10 cellular contexts compared by ENCODE assay signal in genomic region chr2:238425505-238425978, GRCh38. TPM values are rescaled to one million over a fixed set of nuclear protein-coding genes. Genes with fewer than 3 reads are reported as not detected.
DNase-seq lines count a peak whose midpoint lies in the region; ATAC-seq and TF ChIP-seq lines count a peak whose summit lies in the region.
"Had no signal": no experiment of that assay in that cellular context is flagged by ENCODE, and none has a peak within 500 bp of the region (broad histone marks: within the 10 kb centered on the region; RNA-seq: fewer than 3 reads in every experiment).

No MANE protein-coding gene starts in this region.

- peaks cover 34% of the 10 kb centered on the region for H3K79me2 ChIP-seq in PC-9 (ENCODE audit: low read depth)
- H3K79me2 ChIP-seq in fibroblast of lung (ENCODE audit: control insufficient read depth, insufficient read depth, low read length): peaks cover 32% of the 10 kb centered on the region

- H3K4me1 Mint-ChIP-seq in activated CD4-positive, alpha-beta T cell treated with anti-CD3 and anti-CD28 coated beads for 36 hours: peaks cover 26% of the 10 kb centered on the region
- H3K4me1 Mint-ChIP-seq in activated T-helper 17 cell treated with anti-CD3 and anti-CD28 coated beads, Interleukin-2, amount 50 U/mL, for 72 hours: peaks cover 17% of the 10 kb centered on the region

- no peaks in the 10 kb centered on the region for H3K27me3 Mint-ChIP-seq in activated CD4-positive, alpha-beta T cell treated with anti-CD3 and anti-CD28 coated beads for 36 hours
- no peaks in the 10 kb centered on the region for H3K27me3 Mint-ChIP-seq in activated T-helper 17 cell treated with anti-CD3 and anti-CD28 coated beads, Interleukin-2, amount 50 U/mL, for 72 hours

- no peak for DNase-seq in activated CD4-positive, alpha-beta T cell treated with anti-CD3 and anti-CD28 coated beads for 36 hours
- no peak for DNase-seq in activated CD4-positive, alpha-beta T cell treated with anti-CD3 and anti-CD28 coated beads for 4 hours
- DNase-seq in PC-9 (no peak), fibroblast of lung (ENCODE audit: low read depth in 2 of 2) (no peak), spleen (no peak), foreskin fibroblast (no peak)
- DNase-seq: GOT3, right lobe of liver had no signal

- H3K27ac ChIP-seq in PC-9: no peak overlapping the region
- H3K27ac ChIP-seq in fibroblast of lung (ENCODE audit: insufficient read depth, low read length): peak overlapping the region; percentile 94
- H3K27ac ChIP-seq in spleen: peak overlapping the region in 5 of 8 donors; percentile 91 to 96 (median 96)

- H3K4me3 Mint-ChIP-seq in activated CD4-positive, alpha-beta T cell treated with anti-CD3 and anti-CD28 coated beads for 36 hours: no peak overlapping the region
- no peak overlapping the region for H3K4me3 Mint-ChIP-seq in activated T-helper 17 cell treated with anti-CD3 and anti-CD28 coated beads, Interleukin-2, amount 50 U/mL, for 72 hours

- H3K9ac ChIP-seq in fibroblast of lung (ENCODE audit: insufficient read depth, low read length): no peak overlapping the region

- peaks cover 10% of the 10 kb centered on the region; the same call in 1 of the 2 replicates for H3F3A ChIP-seq in PC-9 (ENCODE audit: insufficient read depth, low read depth)

- H3K27ac Mint-ChIP-seq in activated CD4-positive, alpha-beta T cell treated with anti-CD3 and anti-CD28 coated beads for 36 hours: peak overlapping the region; percentile 8
- no peak overlapping the region for H3K27ac Mint-ChIP-seq in activated T-helper 17 cell treated with anti-CD3 and anti-CD28 coated beads, Interleukin-2, amount 50 U/mL, for 72 hours

- intact Hi-C loops in activated CD4-positive, alpha-beta T cell treated with anti-CD3 and anti-CD28 coated beads for 36 hours (cut with DNase I, micrococcal nuclease): loop anchor here (5.0 kb wide), 5 partner anchors 53 to 1602 kb away; partner anchors contain the start of genes NDUFA10 (in 1 of the 2), PER2 (in 1 of the 2) and TRAF3IP1 (in 1 of the 2)
- intact Hi-C loops in PC-9 (cut with micrococcal nuclease; ENCODE audit: unreplicated experiment): loop anchor here (5.0 kb wide), 2 partner anchors 43 to 68 kb away; no protein-coding TSS in a partner anchor
- intact Hi-C loops in spleen (cut with DNase I; ENCODE audit: low total_unique reads): no loop called here

- ATAC-seq in activated CD4-positive, alpha-beta T cell treated with anti-CD3 and anti-CD28 coated beads for 36 hours: no peak
- ATAC-seq in activated T-helper 17 cell treated with anti-CD3 and anti-CD28 coated beads, Interleukin-2, amount 50 U/mL, for 72 hours (replicated peaks): no peak
- ATAC-seq in GM19455 (IDR thresholded peaks at IDR 0.05; ENCODE audit: unreplicated experiment): no peak

- 64 to 87% (median 83%) methylated on average over 16 of the region's 16 CpGs for WGBS in spleen, 5 donors

- TF ChIP-seq POLR2A in spleen (IDR thresholded peaks at IDR 0.05): no peak

- H3K27me3 ChIP-seq in PC-9 (ENCODE audit: insufficient read depth, low read depth): no peaks in the 10 kb centered on the region
- no peaks in the 10 kb centered on the region for H3K27me3 ChIP-seq in fibroblast of lung (ENCODE audit: control insufficient read depth, insufficient read depth, low read length)
- no peaks in the 10 kb centered on the region for H3K27me3 ChIP-seq in spleen (replicated peaks in 1 of 7)
- H3K27me3 ChIP-seq: right lobe of liver had no signal

- POLR2A ChIA-PET in activated CD4-positive, alpha-beta T cell treated with anti-CD3 and anti-CD28 coated beads for 36 hours (lab: Charles Lee): no interaction called here
- POLR2A ChIA-PET in PC-9 (lab: Charles Lee; ENCODE audit: unreplicated experiment): no interaction called here

- no peaks in the 10 kb centered on the region for H3K9me2 ChIP-seq in PC-9 (ENCODE audit: insufficient read depth)

- H2AFZ ChIP-seq in PC-9: no peak overlapping the region
- H2AFZ ChIP-seq in fibroblast of lung (ENCODE audit: low read length): no peak overlapping the region

- H3K36me3 ChIP-seq in PC-9 (ENCODE audit: low read depth) (0 out of 2 replicates have a peak, but pooled peaks cover 4% of the 10 kb centered on the region), fibroblast of lung (ENCODE audit: control insufficient read depth, insufficient read depth, low read length) (peaks cover 2% of the 10 kb centered on the region), spleen (peaks cover 0 to 7% (median 3%) of the 10 kb centered on the region in 6 donors)
- H3K36me3 ChIP-seq: right lobe of liver had no signal

- CTCF ChIA-PET in activated CD4-positive, alpha-beta T cell treated with anti-CD3 and anti-CD28 coated beads for 36 hours (lab: Charles Lee): no interaction called here
- CTCF ChIA-PET in PC-9 (lab: Charles Lee): no interaction called here

- H3K4me3 ChIP-seq in PC-9 (no peak overlapping the region), fibroblast of lung (replicated peaks in 1 of 4; ENCODE audit: control extremely low read depth in 1 of 4, insufficient read depth in 1 of 4, low read depth in 3 of 4, low read length in 4 of 4) (peak overlapping the region in 1 of 4 experiments; percentile 75), spleen (peak overlapping the region in 5 of 8 donors; percentile 85 to 100 (median 92)), foreskin fibroblast (ENCODE audit: low read depth in 1 of 2, low read length in 2 of 2) (peak overlapping the region in 1 of 2 donors; percentile 93)

- H3K4me2 ChIP-seq in PC-9 (peak overlapping the region; percentile 98; the same call in 1 of the 2 replicates), fibroblast of lung (ENCODE audit: extremely low read depth, insufficient read depth, low read length) (peak overlapping the region; percentile 81)

- H4K20me1 ChIP-seq in PC-9 (ENCODE audit: insufficient read depth) (peaks cover 6% of the 10 kb centered on the region; the same call in 1 of the 2 replicates), fibroblast of lung (ENCODE audit: control insufficient read depth, extremely low read depth, insufficient read depth, low read length) (no peaks in the 10 kb centered on the region)

- H3K4me1 ChIP-seq in PC-9 (replicated peaks; ENCODE audit: insufficient read depth): peaks cover 17% of the 10 kb centered on the region
- peaks cover 26% of the 10 kb centered on the region for H3K4me1 ChIP-seq in fibroblast of lung (ENCODE audit: control insufficient read depth, extremely low read depth, insufficient read depth, low read length)
- peaks cover 14 to 46% (median 32%) of the 10 kb centered on the region in 6 donors for H3K4me1 ChIP-seq in spleen

- TF ChIP-seq CTCF in PC-9 (conservative IDR thresholded peaks at IDR 0.05): no peak
- TF ChIP-seq CTCF in fibroblast of lung (conservative IDR thresholded peaks at IDR 0.05 in 1 of 2, IDR thresholded peaks at IDR 0.05 in 1 of 2; ENCODE audit: low read depth in 1 of 2, low read length in 2 of 2): no peak
- TF ChIP-seq CTCF in spleen (IDR thresholded peaks at IDR 0.05 in 8 of 11, conservative IDR thresholded peaks at IDR 0.05 in 3 of 11): no peak
- TF ChIP-seq CTCF in foreskin fibroblast (IDR thresholded peaks at IDR 0.05; ENCODE audit: low read depth, low read length): no peak

- peaks cover 24% of the 10 kb centered on the region for H3K36me3 Mint-ChIP-seq in activated CD4-positive, alpha-beta T cell treated with anti-CD3 and anti-CD28 coated beads for 36 hours (ENCODE audit: low read depth)
- peaks cover 17% of the 10 kb centered on the region for H3K36me3 Mint-ChIP-seq in activated T-helper 17 cell treated with anti-CD3 and anti-CD28 coated beads, Interleukin-2, amount 50 U/mL, for 72 hours (ENCODE audit: low read depth)

- H3K9me3 ChIP-seq in PC-9 (ENCODE audit: insufficient read depth, low read depth) (no peaks in the 10 kb centered on the region), fibroblast of lung (ENCODE audit: control insufficient read depth, insufficient read depth, low read depth, low read length) (no peaks in the 10 kb centered on the region), spleen (peaks cover 0 to 3% (median 0%) of the 10 kb centered on the region in 8 donors)
- H3K9me3 ChIP-seq: right lobe of liver had no signal

- H3K9me3 Mint-ChIP-seq in activated CD4-positive, alpha-beta T cell treated with anti-CD3 and anti-CD28 coated beads for 36 hours (ENCODE audit: low read depth): peaks cover 6% of the 10 kb centered on the region
- H3K9me3 Mint-ChIP-seq in activated T-helper 17 cell treated with anti-CD3 and anti-CD28 coated beads, Interleukin-2, amount 50 U/mL, for 72 hours: no peaks in the 10 kb centered on the region

- no TSS peak for BruUV-seq in PC-9 (replicated peaks; lab: Mats Ljungman, UMichigan)

RNA-seq across cellular contexts. Expression of gene ASB1, which starts 1.2 kb away (rescaled TPM):
- total RNA-seq in activated CD4-positive, alpha-beta T cell treated with anti-CD3 and anti-CD28 coated beads for 36 hours: 10 to 100 TPM; 31.7 to 33.4 TPM
- total RNA-seq in PC-9 (2021) (56.7 and 64.6 TPM in 2 replicates), fibroblast of lung (18.2 and 40.6 TPM in 2 replicates), spleen (10 to 100 TPM; 20.6 to 33.1 (median 24.7) TPM)
- polyA plus RNA-seq in fibroblast of lung (19.3 and 31.1 TPM in 2 replicates), spleen (10 to 100 TPM; 17.5 to 32.6 (median 28.3) TPM)
- 26.7 and 44.6 TPM in 2 replicates for polyA plus RNA-seq in fibroblast of lung (2012)
- polyA minus RNA-seq in fibroblast of lung (ENCODE audit: low replicate concordance): 26.1 and 39.5 TPM in 2 replicates
- 10 to 100 TPM; 34.0 to 35.3 TPM for total RNA-seq in activated T-helper 17 cell treated with anti-CD3 and anti-CD28 coated beads, Interleukin-2, amount 50 U/mL, for 72 hours
